In the genomic region with DNA sequence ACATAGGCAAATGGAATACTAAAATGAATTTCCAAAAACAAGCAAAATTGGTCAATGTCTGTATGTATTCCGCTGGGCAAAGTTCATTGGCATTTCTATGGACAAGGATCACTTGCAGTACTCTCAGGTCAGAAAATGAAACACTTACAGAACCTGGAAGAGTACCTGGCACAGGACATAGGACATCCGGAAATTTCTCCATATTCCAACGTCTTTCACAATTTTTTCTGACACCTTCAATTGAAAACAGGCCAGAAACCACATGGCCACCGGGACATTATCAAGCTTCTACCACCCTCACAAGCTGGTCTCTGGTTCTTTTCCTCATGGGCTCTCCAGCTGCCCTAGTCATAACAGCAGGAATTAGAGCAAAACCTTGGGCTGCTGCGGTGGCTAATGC, we compare ENCODE assay signal across 29 cellular contexts.
"Had no signal": no experiment of that assay in that cellular context is flagged by ENCODE, and none has a peak within 500 bp of the region (broad histone marks: within the 10 kb centered on the region; RNA-seq: fewer than 3 reads in every experiment).

No MANE protein-coding gene starts in this region.

- H3K9ac ChIP-seq: neural progenitor cell had no signal

- DNase-seq: colonic mucosa; effector memory CD4-positive, alpha-beta T cell; erythroblast; esophagus squamous epithelium; foreskin melanocyte; glutamatergic neuron; heart right ventricle; hippocampal formation; left cardiac atrium; left ventricle myocardium superior; lower lobe of right lung; mesenchymal stem cell; midbrain; naive thymus-derived CD4-positive, alpha-beta T cell; nucleus accumbens; right cardiac atrium; sigmoid colon; stimulated activated CD4-positive, alpha-beta T cell treated with anti-CD3 and anti-CD28 coated beads, Interleukin-2, amount 100 ng/mL, for 24 hours; stimulated activated CD4-positive, alpha-beta T cell treated with anti-CD3 and anti-CD28 coated beads, Interleukin-4, amount 100 ng/mL, for 24 hours; stimulated activated naive CD8-positive, alpha-beta T cell treated with anti-CD3 and anti-CD28 coated beads, Interleukin-15, Interleukin-2, amounts not matched to agents 100 U/mL and 50 U/mL, for 24 hours; substantia nigra; testis; tibial artery had no signal

- H3K4me1 ChIP-seq: colonic mucosa, esophagus squamous epithelium, lower lobe of right lung, neural progenitor cell, prostate gland, sigmoid colon, testis, tibial artery, upper lobe of left lung had no signal

- H3K4me1 Mint-ChIP-seq: nephron, neural progenitor cell had no signal

- H3K27ac Mint-ChIP-seq: dendritic cell treated with granulocyte-macrophage colony-stimulating factor and Interleukin-4, amounts not matched to agents 40 ng/mL and 50 ng/mL, for 4 days; naive thymus-derived CD4-positive, alpha-beta T cell; nephron; neural progenitor cell; stimulated activated memory B cell treated with anti-CD40 and anti-IgM and Interleukin-4, amounts not matched to agents 10 μg/mL and 1 μg/mL and 100 μg/mL, for 72 hours had no signal

- H3K27me3 Mint-ChIP-seq: dendritic cell treated with granulocyte-macrophage colony-stimulating factor and Interleukin-4, amounts not matched to agents 40 ng/mL and 50 ng/mL, for 4 days; naive thymus-derived CD4-positive, alpha-beta T cell; stimulated activated memory B cell treated with anti-CD40 and anti-IgM and Interleukin-4, amounts not matched to agents 10 μg/mL and 1 μg/mL and 100 μg/mL, for 72 hours had no signal

- H3K4me3 ChIP-seq: colonic mucosa, esophagus squamous epithelium, heart right ventricle, lower lobe of right lung, neural progenitor cell, prostate gland, sigmoid colon, testis, tibial artery, upper lobe of left lung had no signal

- H3K4me2 ChIP-seq: neural progenitor cell had no signal

- ATAC-seq: heart right ventricle; left cardiac atrium; left ventricle myocardium superior; lower lobe of right lung; naive thymus-derived CD4-positive, alpha-beta T cell; right cardiac atrium; stimulated activated memory B cell treated with anti-CD40 and anti-IgM and Interleukin-4, amounts not matched to agents 10 μg/mL and 1 μg/mL and 100 μg/mL, for 72 hours; stimulated activated naive CD8-positive, alpha-beta T cell treated with anti-CD3 and anti-CD28 coated beads, Interleukin-15, Interleukin-2, amounts not matched to agents 100 U/mL and 50 U/mL, for 24 hours had no signal

- H3K36me3 Mint-ChIP-seq: naive thymus-derived CD4-positive, alpha-beta T cell; stimulated activated memory B cell treated with anti-CD40 and anti-IgM and Interleukin-4, amounts not matched to agents 10 μg/mL and 1 μg/mL and 100 μg/mL, for 72 hours had no signal

- H3K36me3 ChIP-seq: colonic mucosa, esophagus squamous epithelium, heart right ventricle, lower lobe of right lung, neural progenitor cell, prostate gland, sigmoid colon, tibial artery, upper lobe of left lung had no signal

- H3K4me3 Mint-ChIP-seq: dendritic cell treated with granulocyte-macrophage colony-stimulating factor and Interleukin-4, amounts not matched to agents 40 ng/mL and 50 ng/mL, for 4 days; naive thymus-derived CD4-positive, alpha-beta T cell; nephron; neural progenitor cell; stimulated activated memory B cell treated with anti-CD40 and anti-IgM and Interleukin-4, amounts not matched to agents 10 μg/mL and 1 μg/mL and 100 μg/mL, for 72 hours had no signal

- H3K27me3 ChIP-seq: colonic mucosa, esophagus squamous epithelium, heart right ventricle, neural progenitor cell, sigmoid colon, testis, tibial artery, upper lobe of left lung had no signal

- H3K27ac ChIP-seq: colonic mucosa, esophagus squamous epithelium, heart right ventricle, lower lobe of right lung, neural progenitor cell, prostate gland, sigmoid colon, testis, tibial artery, upper lobe of left lung had no signal
